In genomic region chr14:100307215-100308111, GRCh38 we compare ENCODE assay signal across 8 cellular contexts. TPM values are rescaled to one million over a fixed set of nuclear protein-coding genes. Genes with fewer than 3 reads are reported as not detected.
DNase-seq lines count a peak whose midpoint lies in the region; ATAC-seq and TF ChIP-seq lines count a peak whose summit lies in the region.

No MANE protein-coding gene starts in this region.

- H3K4me1 Mint-ChIP-seq in IgD-negative memory B cell: peaks cover 12 to 18% (median 17%) of the 10 kb centered on the region in 3 donors

- TF ChIP-seq EP300 in tibial nerve (IDR thresholded peaks at IDR 0.05): no peak

- no peak overlapping the region for H3K27ac Mint-ChIP-seq in IgD-negative memory B cell

- WGBS in body of pancreas, 2 donors: 30 to 46% methylated on average over 19 to 33 of the region's 33 CpGs
- WGBS in tibial nerve, 2 donors: 36 to 73% methylated on average over 5 to 32 of the region's 33 CpGs

- peaks cover 2% of the 10 kb centered on the region for H3K27me3 Mint-ChIP-seq in IgD-negative memory B cell

- H3K27ac ChIP-seq in body of pancreas (peak overlapping the region in 3 of 4 donors; percentile 68 to 82 (median 78)), tibial nerve (peak overlapping the region; percentile 76 to 97 (median 92))

- H3K4me1 ChIP-seq in body of pancreas: peaks cover 43% of the 10 kb centered on the region
- peaks cover 0 to 55% (median 24%) of the 10 kb centered on the region in 4 donors for H3K4me1 ChIP-seq in tibial nerve

- TF ChIP-seq POLR2A in body of pancreas (IDR thresholded peaks at IDR 0.05): no peak
- TF ChIP-seq POLR2A in tibial nerve (IDR thresholded peaks at IDR 0.05): no peak

- peaks cover 2% of the 10 kb centered on the region for H3K36me3 Mint-ChIP-seq in IgD-negative memory B cell

- peak overlapping the region in 1 of 2 donors; percentile 63 for H3K4me3 ChIP-seq in body of pancreas
- peak overlapping the region; percentile 65 to 94 (median 80) for H3K4me3 ChIP-seq in tibial nerve

- H3K9me3 ChIP-seq in body of pancreas (no peaks in the 10 kb centered on the region), tibial nerve (no peaks in the 10 kb centered on the region)

- H3K36me3 ChIP-seq in body of pancreas (replicated peaks in 1 of 2; ENCODE audit: insufficient read depth in 1 of 2, low read depth in 2 of 2) (no peaks in the 10 kb centered on the region), tibial nerve (no peaks in the 10 kb centered on the region)

- DNase-seq in body of pancreas (peak in 1 of 4 donors; percentile 43), left lobe of liver (ENCODE audit: low spot score) (peak; percentile 60), tibial nerve (ENCODE audit: low spot score in 2 of 2) (peak in 1 of 2 donors; percentile 12), omental fat pad (ENCODE audit: low spot score) (no peak), SW480 (ENCODE audit: low spot score) (no peak), SW 1271 (lab: John Stamatoyannopoulos, UW) (no peak)

- ATAC-seq in GM19324 (IDR thresholded peaks at IDR 0.05; ENCODE audit: low FRiP score, unreplicated experiment) (peak; percentile 8), body of pancreas (no peak), left lobe of liver (peak; percentile 22), omental fat pad (ENCODE audit: low FRiP score) (no peak)

- intact Hi-C loops in body of pancreas (cut with DNase I): no loop called here

- H3K27me3 ChIP-seq in body of pancreas: no peaks in the 10 kb centered on the region
- no peaks in the 10 kb centered on the region for H3K27me3 ChIP-seq in tibial nerve

- peak overlapping the region; percentile 81 to 91 (median 89) for H3K4me3 Mint-ChIP-seq in IgD-negative memory B cell

- no peaks in the 10 kb centered on the region for H3K9me3 Mint-ChIP-seq in IgD-negative memory B cell

- TF ChIP-seq CTCF in body of pancreas (IDR thresholded peaks at IDR 0.05): no peak
- no peak for TF ChIP-seq CTCF in tibial nerve (IDR thresholded peaks at IDR 0.05)
- no peak for TF ChIP-seq CTCF in omental fat pad (IDR thresholded peaks at IDR 0.05)

RNA-seq across cellular contexts. Expression of gene SLC25A29, which starts 1.2 kb away (rescaled TPM):
- 3.4 TPM for polyA plus RNA-seq in IgD-negative memory B cell
- total RNA-seq in body of pancreas (10 to 100 TPM; 25.2 to 63.9 TPM), left lobe of liver (34.1 TPM), tibial nerve (100 to 1,000 TPM in 3 of 4 donors, 10 to 100 TPM in 1; 92.2 to 276 (median 173) TPM), omental fat pad (10 to 100 TPM; 29.7 to 72.2 (median 50.2) TPM)

RNA-seq across cellular contexts. Expression of gene SLC25A47, which starts 15.7 kb away (rescaled TPM):
- not detected for polyA plus RNA-seq in IgD-negative memory B cell
- total RNA-seq in body of pancreas (not detected), left lobe of liver (191 TPM), tibial nerve (1 to 10 TPM in 1 of 4 donors, not detected in 3; 2.5 TPM), omental fat pad (under 1 TPM in 1 of 4 donors, not detected in 3; 0.37 TPM)

Comparison
In these comparisons a context has a peak if more than half of its experiments do, and no peak if none do; other contexts are left out.
1. ATAC-seq: peak in GM19324 (single experiment) and left lobe of liver (single experiment); none in body of pancreas (single experiment) and omental fat pad (single experiment).
2. RNA of gene SLC25A47, which starts 15.7 kb away (total RNA-seq): 191 TPM in left lobe of liver (single experiment); 0.37 TPM in omental fat pad, not detected in body of pancreas and 2.5 TPM in tibial nerve; every median in the first group is over 10 times any median in the second.